ENCODE assay signal across 20 cellular contexts in the genomic region with DNA sequence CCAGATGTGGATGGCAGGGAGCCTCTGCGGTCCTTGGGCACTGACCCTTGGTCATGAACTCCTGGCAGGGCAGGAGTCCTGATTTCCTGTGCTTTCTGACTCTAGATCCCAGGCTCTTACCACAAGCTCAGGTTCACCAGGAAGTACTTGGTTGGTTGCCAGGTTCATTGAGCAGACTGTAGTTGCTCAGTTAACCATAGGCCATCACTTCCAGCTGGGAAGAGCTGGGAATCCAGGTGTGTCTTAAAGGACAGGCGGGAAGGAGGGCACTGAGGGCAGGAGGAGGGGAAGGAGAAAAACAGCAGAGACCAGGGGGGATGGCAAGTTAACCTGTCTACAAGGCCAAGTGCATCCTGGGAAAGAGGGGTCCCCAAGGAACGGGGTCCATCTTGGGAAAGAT. TPM values are rescaled to one million over a fixed set of nuclear protein-coding genes. Genes with fewer than 3 reads are reported as not detected.
DNase-seq lines count a peak whose midpoint lies in the region; ATAC-seq, FAIRE-seq and TF ChIP-seq lines count a peak whose summit lies in the region.
"Had no signal": no experiment of that assay in that cellular context is flagged by ENCODE, and none has a peak within 500 bp of the region (broad histone marks: within the 10 kb centered on the region; RNA-seq: fewer than 3 reads in every experiment).

No MANE protein-coding gene starts in this region.

- H3K4me1 ChIP-seq in BLaER1: peaks cover 52% of the 10 kb centered on the region
- peaks cover 7 to 8% of the 10 kb centered on the region in 2 donors for H3K4me1 ChIP-seq in neuronal stem cell (ENCODE audit: control insufficient read depth in 2 of 2, insufficient read depth in 1 of 2, low read depth in 1 of 2, low read length in 2 of 2)

- peaks cover 1% of the 10 kb centered on the region for H3K79me1 ChIP-seq in neuronal stem cell (ENCODE audit: low read depth, low read length)

- no peak overlapping the region for H3K14ac ChIP-seq in neuronal stem cell (ENCODE audit: low read length)

- intact Hi-C loops in CD14-positive monocyte (cut with micrococcal nuclease): loop anchor here in 1 of 2 donors (10.0 kb wide), 2 partner anchors 148 to 188 kb away; partner anchors contain the start of genes HES3 and RNF207

- peak overlapping the region; percentile 78 for H3K4me2 ChIP-seq in BLaER1
- no peak overlapping the region for H3K4me2 ChIP-seq in neuronal stem cell (ENCODE audit: insufficient read depth, low read length, poor library complexity, severe bottlenecking)
- H3K4me2 ChIP-seq: KMS-11 had no signal

- peaks cover 0 to 2% (median 0%) of the 10 kb centered on the region in 7 donors for H3K9me3 Mint-ChIP-seq in CD14-positive monocyte
- H3K9me3 Mint-ChIP-seq in activated T-helper 17 cell treated with anti-CD3 and anti-CD28 coated beads, Interleukin-2, amount 50 U/mL, for 72 hours: no peaks in the 10 kb centered on the region

- H3K4me3 ChIP-seq in BLaER1 (no peak overlapping the region), neuronal stem cell (ENCODE audit: low read length in 2 of 2) (no peak overlapping the region)
- H3K4me3 ChIP-seq: PC-9 had no signal

- H4K20me1 ChIP-seq in BLaER1: peaks cover 100% of the 10 kb centered on the region

- H2BK12ac ChIP-seq in neuronal stem cell (ENCODE audit: low read length): no peak overlapping the region

- H3K36me3 ChIP-seq in BLaER1: peaks cover 54% of the 10 kb centered on the region
- no peaks in the 10 kb centered on the region for H3K36me3 ChIP-seq in neuronal stem cell (replicated peaks in 1 of 2; ENCODE audit: control insufficient read depth in 2 of 2, insufficient read depth in 2 of 2, low read length in 2 of 2)

- DNase-seq in CD14-positive monocyte (ENCODE audit: low spot score) (no peak), neuronal stem cell (ENCODE audit: low spot score) (no peak), H54 (ENCODE audit: insufficient read length, low spot score) (no peak)
- DNase-seq in effector CD8-positive, alpha-beta T cell (lab: John Stamatoyannopoulos, UW): no peak
- DNase-seq: COR-L47, DMS 273 treated with DMSO at 0.1 percent for 48 hours, NCI-H1417, NCI-H187, NCI-H2107, NCI-H2227 treated with DMSO at 0.1 percent for 48 hours, NCI-H510A treated with DMSO at 0.1 percent for 48 hours, NCI-H82, PC-9 had no signal

- H3K36me3 Mint-ChIP-seq in CD14-positive monocyte: peaks cover 41 to 69% of the 10 kb centered on the region in 2 donors
- H3K36me3 Mint-ChIP-seq in activated T-helper 17 cell treated with anti-CD3 and anti-CD28 coated beads, Interleukin-2, amount 50 U/mL, for 72 hours (ENCODE audit: low read depth): peaks cover 75% of the 10 kb centered on the region

- peak overlapping the region; percentile 48 to 92 (median 91) for H3K27ac Mint-ChIP-seq in CD14-positive monocyte
- peak overlapping the region; percentile 5 for H3K27ac Mint-ChIP-seq in activated T-helper 17 cell treated with anti-CD3 and anti-CD28 coated beads, Interleukin-2, amount 50 U/mL, for 72 hours

- no peak overlapping the region for H3K9ac ChIP-seq in BLaER1
- peak overlapping the region; percentile 54 for H3K9ac ChIP-seq in neuronal stem cell (ENCODE audit: low read depth, low read length, poor library complexity)
- H3K9ac ChIP-seq: KMS-11 had no signal

- no peak overlapping the region for H3K4ac ChIP-seq in neuronal stem cell (ENCODE audit: low read length)

- H2AK5ac ChIP-seq in neuronal stem cell (ENCODE audit: low read depth, low read length): no peak overlapping the region

- no peak overlapping the region for H2BK5ac ChIP-seq in neuronal stem cell (ENCODE audit: low read length)

- TF ChIP-seq CTCF in CD14-positive monocyte (IDR thresholded peaks at IDR 0.05): no peak

- H3K4me3 Mint-ChIP-seq in CD14-positive monocyte: peak overlapping the region in 1 of 2 donors; percentile 92
- no peak overlapping the region for H3K4me3 Mint-ChIP-seq in activated T-helper 17 cell treated with anti-CD3 and anti-CD28 coated beads, Interleukin-2, amount 50 U/mL, for 72 hours

- TF ChIP-seq POLR2A in H54 (IDR thresholded peaks at IDR 0.05; ENCODE audit: low read depth, low read length): no peak

- WGBS in neuronal stem cell (ENCODE audit: extremely low coverage in 2 of 2, insufficient read length in 2 of 2, insufficient replicate concordance in 1 of 2), 2 donors: no CpG with 5 or more reads among the region's 3 CpGs

- no peak overlapping the region for H4K8ac ChIP-seq in neuronal stem cell (ENCODE audit: low read depth, low read length)

- no peak overlapping the region for H3K27ac ChIP-seq in BLaER1
- H3K27ac ChIP-seq in neuronal stem cell (replicated peaks; ENCODE audit: low read length): no peak overlapping the region
- H3K27ac ChIP-seq: C4-2B, KMS-11, PC-9, RWPE1 had no signal

- no peak overlapping the region for H3K18ac ChIP-seq in neuronal stem cell (ENCODE audit: low read length)

- H2BK15ac ChIP-seq in neuronal stem cell (ENCODE audit: low read length): no peak overlapping the region

- H3K9me3 ChIP-seq in BLaER1 (no peaks in the 10 kb centered on the region), neuronal stem cell (replicated peaks in 1 of 2; ENCODE audit: control insufficient read depth in 2 of 2, insufficient read depth in 1 of 2, low read depth in 1 of 2, low read length in 2 of 2) (no peaks in the 10 kb centered on the region)

- peaks cover 0 to 1% (median 0%) of the 10 kb centered on the region in 3 donors for H3K27me3 Mint-ChIP-seq in CD14-positive monocyte (ENCODE audit: low read depth in 3 of 3)
- no peaks in the 10 kb centered on the region for H3K27me3 Mint-ChIP-seq in activated T-helper 17 cell treated with anti-CD3 and anti-CD28 coated beads, Interleukin-2, amount 50 U/mL, for 72 hours

- peaks cover 62% of the 10 kb centered on the region for H3K4me1 Mint-ChIP-seq in CD14-positive monocyte
- H3K4me1 Mint-ChIP-seq in activated T-helper 17 cell treated with anti-CD3 and anti-CD28 coated beads, Interleukin-2, amount 50 U/mL, for 72 hours: peaks cover 12% of the 10 kb centered on the region

- H2AFZ ChIP-seq in neuronal stem cell (ENCODE audit: low read length): no peak overlapping the region
- H2AFZ ChIP-seq: PC-9 had no signal

- no peak overlapping the region for H4K91ac ChIP-seq in neuronal stem cell (ENCODE audit: low read depth, low read length, poor library complexity)

- no peak for FAIRE-seq in H54 (lab: Jason Lieb, UNC)
- FAIRE-seq: G401.6 had no signal

- no peaks in the 10 kb centered on the region for H3K27me3 ChIP-seq in BLaER1
- H3K27me3 ChIP-seq in neuronal stem cell (ENCODE audit: control insufficient read depth in 3 of 3, insufficient read depth in 3 of 3, low read depth in 1 of 3, low read length in 3 of 3): peaks cover 0 to 34% (median 1%) of the 10 kb centered on the region in 3 experiments

- no peak for ATAC-seq in activated T-helper 17 cell treated with anti-CD3 and anti-CD28 coated beads, Interleukin-2, amount 50 U/mL, for 72 hours (replicated peaks)
- no peak for ATAC-seq in HG03025 (IDR thresholded peaks at IDR 0.05; ENCODE audit: low FRiP score, unreplicated experiment)

- peak overlapping the region; percentile 61 for H3K23ac ChIP-seq in neuronal stem cell (ENCODE audit: low read depth, low read length, poor library complexity)

- H2BK120ac ChIP-seq in neuronal stem cell (ENCODE audit: low read depth, low read length): no peak overlapping the region

RNA-seq across cellular contexts. Expression of gene KCNAB2, which starts 11.5 kb away (rescaled TPM):
- 10 to 100 TPM; 11.5 to 22.7 TPM for polyA plus RNA-seq in CD14-positive monocyte
- 100 to 1,000 TPM; 407 to 432 TPM for total RNA-seq in activated T-helper 17 cell treated with anti-CD3 and anti-CD28 coated beads, Interleukin-2, amount 50 U/mL, for 72 hours
- 5.4 TPM for polyA plus RNA-seq in neuronal stem cell (2013, experiment 1 of 2)
- polyA plus RNA-seq in neuronal stem cell (2013, experiment 2 of 2): 6.0 TPM
